In genomic region chr11:45184640-45185039, GRCh38 we compare ENCODE assay signal across 17 cellular contexts. TPM values are rescaled to one million over a fixed set of nuclear protein-coding genes. Genes with fewer than 3 reads are reported as not detected.
DNase-seq lines count a peak whose midpoint lies in the region; ATAC-seq, FAIRE-seq and TF ChIP-seq lines count a peak whose summit lies in the region.
"Had no signal": no experiment of that assay in that cellular context is flagged by ENCODE, and none has a peak within 500 bp of the region (broad histone marks: within the 10 kb centered on the region; RNA-seq: fewer than 3 reads in every experiment).

No MANE protein-coding gene starts in this region.

- H3K9me1 ChIP-seq in K562 (ENCODE audit: control insufficient read depth, insufficient read depth, low read length) = peaks cover 4% of the 10 kb centered on the region

- H3K9ac ChIP-seq in NT2/D1 (ENCODE audit: insufficient read length, low read depth) = peak overlapping the region; percentile 11
- no peak overlapping the region for H3K9ac ChIP-seq in K562 (ENCODE audit: insufficient read depth in 1 of 2, low read depth in 2 of 2, low read length in 2 of 2)

- H4K20me1 ChIP-seq in K562 (replicated peaks; ENCODE audit: control insufficient read depth, insufficient read depth, low read length) = peaks cover 6% of the 10 kb centered on the region
- no peaks in the 10 kb centered on the region for H4K20me1 ChIP-seq in osteoblast (ENCODE audit: insufficient read depth, low read length)

- POLR2A ChIA-PET in K562 (lab: Yijun Ruan, JAX) = no interaction called here

- H3K9me3 ChIP-seq in NT2/D1 (ENCODE audit: insufficient read depth, low read length) = no peaks in the 10 kb centered on the region
- no peaks in the 10 kb centered on the region for H3K9me3 ChIP-seq in K562 (replicated peaks; ENCODE audit: control insufficient read depth, insufficient read depth, low read depth, low read length)
- no peaks in the 10 kb centered on the region for H3K9me3 ChIP-seq in osteoblast (ENCODE audit: low read depth, low read length)
- H3K9me3 ChIP-seq in pancreas = no peaks in the 10 kb centered on the region
- H3K9me3 ChIP-seq: BE2C, Caco-2 had no signal

- H3K4me2 ChIP-seq in K562 (ENCODE audit: insufficient read depth, low read length) (peak overlapping the region; percentile 48; the same call in 1 of the 2 replicates), osteoblast (ENCODE audit: insufficient read depth, low read length) (no peak overlapping the region)

- FAIRE-seq in K562 (lab: Jason Lieb, UNC) (no peak), pancreas (lab: Jason Lieb, UNC) (no peak)
- FAIRE-seq: D721Med, G401.6, GM12891, GM19239, H1, HepG2 had no signal

- H3K36me3 ChIP-seq in NT2/D1 (ENCODE audit: insufficient read depth, insufficient read length, low read length) (peaks cover 46% of the 10 kb centered on the region), K562 (ENCODE audit: control insufficient read depth, insufficient read depth, low read length) (no peaks in the 10 kb centered on the region), osteoblast (ENCODE audit: insufficient read depth, low read length) (no peaks in the 10 kb centered on the region), pancreas (no peaks in the 10 kb centered on the region)
- H3K36me3 ChIP-seq: BE2C had no signal

- TF ChIP-seq POLR2A in K562 (conservative IDR thresholded peaks at IDR 0.05) = no peak

- no peak overlapping the region for H3K4me3 ChIP-seq in NT2/D1 (ENCODE audit: insufficient read length, low read depth)
- H3K4me3 ChIP-seq in K562 = no peak overlapping the region
- no peak overlapping the region for H3K4me3 ChIP-seq in osteoblast (ENCODE audit: insufficient read depth, low read length)
- no peak overlapping the region for H3K4me3 ChIP-seq in pancreas

- H3K4me1 ChIP-seq in NT2/D1 (ENCODE audit: insufficient read depth, insufficient read length) = peaks cover 21% of the 10 kb centered on the region
- H3K4me1 ChIP-seq in K562 (replicated peaks in 1 of 2; ENCODE audit: control insufficient read depth in 2 of 2, insufficient read depth in 2 of 2, low read length in 2 of 2) = peaks cover 24 to 33% of the 10 kb centered on the region in 2 experiments
- H3K4me1 ChIP-seq in osteoblast (ENCODE audit: insufficient read depth, low read length) = peaks cover 10% of the 10 kb centered on the region
- H3K4me1 ChIP-seq in pancreas = peaks cover 0 to 5% (median under 1%) of the 10 kb centered on the region in 3 donors
- H3K4me1 ChIP-seq: BE2C had no signal

- no TSS peak for BruUV-seq in K562 (replicated peaks; lab: Mats Ljungman, UMichigan)

- DNase-seq in NT2/D1 (ENCODE audit: low read depth, low spot score) (no peak), K562 (ENCODE audit: extremely low read depth in 1 of 4, low spot score in 3 of 4) (no peak), osteoblast (ENCODE audit: insufficient read length, low spot score, missing footprints) (peak; percentile 37), pancreas (no peak), occipital lobe (lab: John Stamatoyannopoulos, UW) (no peak)
- DNase-seq: BE2C; C1 segment of cervical spinal cord; CD4-positive, alpha-beta T cell; H9 had no signal

- ATAC-seq in K562 (no peak), HG03045 (IDR thresholded peaks at IDR 0.05; ENCODE audit: unreplicated experiment) (no peak), pancreas (no peak)
- ATAC-seq: HepG2 had no signal

- CTCF ChIA-PET in K562 (lab: Yijun Ruan, JAX; ENCODE audit: low intra/inter-chr PET ratio) = no interaction called here

- H3K27ac ChIP-seq in K562 (ENCODE audit: extremely low read depth, low read depth, low read length) (peak overlapping the region; percentile 34; the same call in 1 of the 3 replicates), osteoblast (ENCODE audit: low read depth, low read length) (no peak overlapping the region), pancreas (no peak overlapping the region)

- no peaks in the 10 kb centered on the region for H3K79me2 ChIP-seq in K562 (ENCODE audit: control insufficient read depth, insufficient read depth, low read length)
- no peaks in the 10 kb centered on the region for H3K79me2 ChIP-seq in osteoblast (ENCODE audit: insufficient read depth, low read length)

- TF ChIP-seq EP300 in K562 (IDR thresholded peaks at IDR 0.05; ENCODE audit: low read length) = no peak

- H2AFZ ChIP-seq in K562 (ENCODE audit: low read depth, low read length) (no peak overlapping the region), osteoblast (ENCODE audit: low read length) (no peak overlapping the region)

- in situ Hi-C loops in K562 (cut with MboI) = no loop called here

- H3K27me3 ChIP-seq in NT2/D1 (ENCODE audit: insufficient read depth, insufficient read length) = peaks cover 9% of the 10 kb centered on the region
- H3K27me3 ChIP-seq in K562 (ENCODE audit: control insufficient read depth in 2 of 2, insufficient read depth in 2 of 2, low read length in 2 of 2) = peaks cover 3 to 24% of the 10 kb centered on the region in 2 experiments; a peak in 3 of 5 replicates
- peaks cover 3% of the 10 kb centered on the region for H3K27me3 ChIP-seq in osteoblast (ENCODE audit: insufficient read depth, low read length)
- no peaks in the 10 kb centered on the region for H3K27me3 ChIP-seq in pancreas
- H3K27me3 ChIP-seq: BE2C had no signal

- TF ChIP-seq CTCF in K562 (IDR thresholded peaks at IDR 0.05 in 2 of 3, conservative IDR thresholded peaks at IDR 0.05 in 1 of 3; ENCODE audit: insufficient read depth in 2 of 3, low read depth in 1 of 3, low read length in 3 of 3) = no peak
- TF ChIP-seq CTCF in osteoblast (IDR thresholded peaks at IDR 0.05; ENCODE audit: extremely low read depth, low read depth, low read length) = no peak
- no peak for TF ChIP-seq CTCF in pancreas (IDR thresholded peaks at IDR 0.05)

- intact Hi-C loops in K562 (cut with micrococcal nuclease) (no loop called here), pancreas (cut with DNase I) (no loop called here)

- WGBS in K562 (ENCODE audit: insufficient coverage, low coverage, missing lambda C conversion rate) = 9% methylated on average over 2 of the region's 2 CpGs
- 97 to 98% methylated on average over 2 of the region's 2 CpGs for WGBS in pancreas, 2 donors

- no peak for TF ChIP-seq RAD21 in K562 (CRISPR knock-in tag; conservative IDR thresholded peaks at IDR 0.05 in 1 of 2, IDR thresholded peaks at IDR 0.05 in 1 of 2)

TF ChIP-seq in K562, 482 proteins besides CTCF, POLR2A, EP300 and RAD21:
- TF ChIP-seq EGR1 (conservative IDR thresholded peaks at IDR 0.05) (peak; percentile 36), E2F4 (CRISPR knock-in tag; IDR thresholded peaks at IDR 0.05; ENCODE audit: low read depth) (no peak), HSF4 (CRISPR knock-in tag; IDR thresholded peaks at IDR 0.05; ENCODE audit: borderline replicate concordance) (no peak)

RNA-seq across cellular contexts. Expression of gene PRDM11, which starts 38.2 kb away (rescaled TPM):
- 0.37 and 0.69 TPM in 2 replicates for total RNA-seq in K562 (2011; cell fraction: chromatin; rRNA removed; ENCODE audit: low replicate concordance)
- 0.39 and 0.67 TPM in 2 replicates for total RNA-seq in K562 (2011; cell fraction: nucleolus; rRNA removed)
- total RNA-seq in K562 (2011; cell fraction: nucleoplasm; rRNA removed) = 0.88 and 1.1 TPM in 2 replicates
- total RNA-seq in K562 (2014; rRNA removed) = 0.14 and 0.41 TPM in 2 replicates
- 0.13 and 0.22 TPM in 2 replicates for total RNA-seq in K562 (2014; rRNA removed; fragmentation: Illumina TruSeq; extraction: Trizol)
- 0.36 and 0.53 TPM in 2 replicates for total RNA-seq in K562 (2015; rRNA removed; fragmentation: Illumina TruSeq; extraction: Trizol)
- 0.78 and 1.1 TPM in 2 replicates for total RNA-seq in K562 (2021)
- polyA plus RNA-seq in K562 (2011; rRNA removed) = 0.29 and 0.50 TPM in 2 replicates
- polyA plus RNA-seq in K562 (2011; cell fraction: cytosol; rRNA removed) = 0.32 and 0.70 TPM in 2 replicates
- 0.93 and 1.3 TPM in 2 replicates for polyA plus RNA-seq in K562 (2011; cell fraction: nucleus; rRNA removed)
- 0.55 and 0.82 TPM in 2 replicates for polyA plus RNA-seq in K562 (2012)
- polyA plus RNA-seq in K562 (2014; fragmentation: Illumina TruSeq; extraction: Trizol) = 0.57 and 0.74 TPM in 2 replicates
- under 1 TPM; 0.01 to 0.03 TPM for polyA plus RNA-seq in K562 (2014; fragmentation: Nextera tagmentation; extraction: Ambion mirVana)
- polyA plus RNA-seq in K562 (2014; rRNA removed) = 0.23 and 0.38 TPM in 2 replicates
- 0.39 and 0.81 TPM in 2 replicates for polyA minus RNA-seq in K562 (2011; rRNA and poly(A)+ RNA removed)
- polyA minus RNA-seq in K562 (2011; cell fraction: cytosol; rRNA and poly(A)+ RNA removed) = 0.48 and 1.5 TPM in 2 replicates
- 0.40 and 1.00 TPM in 2 replicates for polyA minus RNA-seq in K562 (2011; cell fraction: nucleus; rRNA and poly(A)+ RNA removed)
- 5.4 and 6.8 TPM in 2 replicates for total RNA-seq in osteoblast
- 1 to 10 TPM; 5.5 to 8.5 (median 6.7) TPM for total RNA-seq in pancreas
- 1 to 10 TPM; 3.0 to 4.4 TPM for polyA plus RNA-seq in pancreas
- total RNA-seq in occipital lobe = 6.2 TPM
